Comparison of ENCODE assay signal across 21 cellular contexts in genomic region chr3:31543375-31543774, GRCh38. TPM values are rescaled to one million over a fixed set of nuclear protein-coding genes. Genes with fewer than 3 reads are reported as not detected.
DNase-seq lines count a peak whose midpoint lies in the region; ATAC-seq and TF ChIP-seq lines count a peak whose summit lies in the region.
"Had no signal": no experiment of that assay in that cellular context is flagged by ENCODE, and none has a peak within 500 bp of the region (broad histone marks: within the 10 kb centered on the region; RNA-seq: fewer than 3 reads in every experiment).

No MANE protein-coding gene starts in this region.

- peak overlapping the region; percentile 62 for H3K27ac Mint-ChIP-seq in activated naive CD8-positive, alpha-beta T cell
- H3K27ac Mint-ChIP-seq in activated naive CD8-positive, alpha-beta T cell treated with anti-CD3 and anti-CD28 coated beads for 36 hours: no peak overlapping the region

- no peak overlapping the region for H3K27ac ChIP-seq in A673 (ENCODE audit: low read depth, low read length, poor library complexity, severe bottlenecking)
- H3K27ac ChIP-seq: gastroesophageal sphincter, right atrium auricular region, SJCRH30 had no signal

- POLR2A ChIA-PET in A673 (lab: Charles Lee; ENCODE audit: low non-redundant PET): no interaction called here

- no peaks in the 10 kb centered on the region for H3K36me3 ChIP-seq in A673 (ENCODE audit: insufficient read depth, low read length, poor library complexity, severe bottlenecking)
- H3K36me3 ChIP-seq: right atrium auricular region, SJCRH30 had no signal

- CTCF ChIA-PET in A673 (lab: Charles Lee): no interaction called here

- peaks cover 22% of the 10 kb centered on the region for H3K4me1 ChIP-seq in A673 (ENCODE audit: insufficient read depth, low read length, poor library complexity, severe bottlenecking)

- peaks cover 90% of the 10 kb centered on the region for H3K4me1 Mint-ChIP-seq in activated naive CD8-positive, alpha-beta T cell (ENCODE audit: low read depth)
- H3K4me1 Mint-ChIP-seq in activated naive CD8-positive, alpha-beta T cell treated with anti-CD3 and anti-CD28 coated beads for 36 hours: peaks cover 75% of the 10 kb centered on the region

- H3K36me3 Mint-ChIP-seq in activated naive CD8-positive, alpha-beta T cell: peaks cover 3% of the 10 kb centered on the region
- peaks cover 44% of the 10 kb centered on the region for H3K36me3 Mint-ChIP-seq in activated naive CD8-positive, alpha-beta T cell treated with anti-CD3 and anti-CD28 coated beads for 36 hours

- H3K27me3 Mint-ChIP-seq in activated naive CD8-positive, alpha-beta T cell: no peaks in the 10 kb centered on the region
- no peaks in the 10 kb centered on the region for H3K27me3 Mint-ChIP-seq in activated naive CD8-positive, alpha-beta T cell treated with anti-CD3 and anti-CD28 coated beads for 36 hours

- no TSS peak for BruUV-seq in A673 (replicated peaks; lab: Mats Ljungman, UMichigan)

- DNase-seq in activated naive CD8-positive, alpha-beta T cell treated with anti-CD3 and anti-CD28 coated beads for 36 hours: no peak
- peak; percentile 26 for DNase-seq in OCI-M1 (lab: John Stamatoyannopoulos, UW)
- no peak for DNase-seq in sciatic nerve (ENCODE audit: low spot score)
- DNase-seq in A673 (ENCODE audit: low spot score): no peak
- no peak for DNase-seq in stimulated activated CD4-positive, alpha-beta T cell treated with anti-CD3 and anti-CD28 coated beads, Interleukin-1b, Interleukin-23, amount 100 ng/mL, for 48 hours
- DNase-seq: activated effector memory CD4-positive, alpha-beta T cell treated with anti-CD3 and anti-CD28 coated beads, Interleukin-2, amount 50 U/mL, for 16 hours; anterior cingulate cortex; left cardiac atrium; mucosa of descending colon; NCI-H2081 treated with DMSO at 0.1 percent for 48 hours; NCI-H524; occipital lobe; SJCRH30; stimulated activated naive CD4-positive, alpha-beta T cell treated with Interleukin-2 at 50 U/mL for 16 hours; T-helper 9 cell; trophoblast cell had no signal

- H3K27me3 ChIP-seq in A673 (replicated peaks; ENCODE audit: insufficient read depth, low read depth, low read length, poor library complexity): no peaks in the 10 kb centered on the region
- H3K27me3 ChIP-seq: gastroesophageal sphincter, right atrium auricular region, SJCRH30 had no signal

- peak; percentile 41 for ATAC-seq in esophagus mucosa
- ATAC-seq in sciatic nerve: peak; percentile 65
- no peak for ATAC-seq in GM19467 (IDR thresholded peaks at IDR 0.05; ENCODE audit: unreplicated experiment)
- ATAC-seq: gastroesophageal sphincter, left cardiac atrium, mucosa of descending colon had no signal

- H3K4me3 ChIP-seq in A673 (ENCODE audit: low read depth, low read length, poor library complexity, severe bottlenecking): no peak overlapping the region
- H3K4me3 ChIP-seq: gastroesophageal sphincter, mucosa of descending colon, right atrium auricular region, SJCRH30 had no signal

- TF ChIP-seq CTCF in A673 (conservative IDR thresholded peaks at IDR 0.05; ENCODE audit: low read depth, low read length): no peak

- H3K9me3 ChIP-seq in A673 (ENCODE audit: low read depth, low read length, poor library complexity, severe bottlenecking): no peaks in the 10 kb centered on the region
- H3K9me3 ChIP-seq: gastroesophageal sphincter, mucosa of descending colon, right atrium auricular region, SJCRH30 had no signal

- H3K9me3 Mint-ChIP-seq in activated naive CD8-positive, alpha-beta T cell (ENCODE audit: low read depth): no peaks in the 10 kb centered on the region
- H3K9me3 Mint-ChIP-seq in activated naive CD8-positive, alpha-beta T cell treated with anti-CD3 and anti-CD28 coated beads for 36 hours: peaks cover 2% of the 10 kb centered on the region

- H3K4me3 Mint-ChIP-seq in activated naive CD8-positive, alpha-beta T cell: no peak overlapping the region
- no peak overlapping the region for H3K4me3 Mint-ChIP-seq in activated naive CD8-positive, alpha-beta T cell treated with anti-CD3 and anti-CD28 coated beads for 36 hours

- intact Hi-C loops in sciatic nerve (cut with DNase I): no loop called here
- intact Hi-C loops in A673 (cut with micrococcal nuclease; ENCODE audit: unreplicated experiment): no loop called here

RNA-seq across cellular contexts. Expression of gene STT3B, which starts 10.7 kb away (rescaled TPM):
- 100 to 1,000 TPM; 113 to 115 TPM for total RNA-seq in activated naive CD8-positive, alpha-beta T cell treated with anti-CD3 and anti-CD28 coated beads for 36 hours
- total RNA-seq in esophagus mucosa: 67.0 TPM
- total RNA-seq in sciatic nerve: 107 TPM
- 129 and 137 TPM in 2 replicates for total RNA-seq in A673 (2021)
